8 cellular contexts compared by ENCODE assay signal in the genomic region with DNA sequence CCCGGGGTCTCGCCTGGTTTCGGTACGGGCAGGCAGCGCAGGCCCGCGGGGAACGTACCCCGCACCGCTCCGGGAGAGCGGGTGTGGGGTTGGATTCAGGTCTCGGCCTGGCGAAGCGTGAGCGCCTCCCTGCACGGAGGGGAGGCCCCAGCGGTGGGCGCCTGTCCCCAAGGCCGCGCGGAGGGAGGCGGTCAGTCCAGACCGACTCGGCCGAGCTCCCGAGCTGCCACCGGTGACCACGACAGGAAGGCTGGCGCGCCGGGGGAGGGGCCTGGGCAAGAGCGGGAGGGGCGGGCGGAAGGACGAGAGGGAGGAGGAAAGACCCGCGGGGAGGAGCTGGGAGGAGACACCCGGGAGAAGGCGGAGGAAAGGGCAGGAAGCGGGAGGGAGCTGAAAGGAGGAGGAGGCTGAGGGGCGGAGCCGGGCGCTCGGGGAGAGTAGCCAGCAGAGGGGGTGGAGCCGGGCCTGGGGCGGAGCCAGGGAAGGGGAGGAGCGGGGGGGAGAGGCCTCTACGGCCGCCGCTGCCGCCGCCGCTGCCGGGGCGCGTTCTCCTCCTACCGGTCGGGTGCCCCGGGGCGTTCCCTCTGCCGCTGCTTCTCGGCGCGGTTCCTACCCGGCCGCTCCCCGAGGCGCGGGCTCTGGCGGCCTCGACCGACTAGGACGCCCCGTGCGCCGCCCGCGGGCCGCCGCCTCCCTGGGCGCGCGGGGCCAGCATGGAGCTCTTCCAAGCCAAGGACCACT.
DNase-seq lines count a peak whose midpoint lies in the region; ATAC-seq and TF ChIP-seq lines count a peak whose summit lies in the region.

A gene with protein sequence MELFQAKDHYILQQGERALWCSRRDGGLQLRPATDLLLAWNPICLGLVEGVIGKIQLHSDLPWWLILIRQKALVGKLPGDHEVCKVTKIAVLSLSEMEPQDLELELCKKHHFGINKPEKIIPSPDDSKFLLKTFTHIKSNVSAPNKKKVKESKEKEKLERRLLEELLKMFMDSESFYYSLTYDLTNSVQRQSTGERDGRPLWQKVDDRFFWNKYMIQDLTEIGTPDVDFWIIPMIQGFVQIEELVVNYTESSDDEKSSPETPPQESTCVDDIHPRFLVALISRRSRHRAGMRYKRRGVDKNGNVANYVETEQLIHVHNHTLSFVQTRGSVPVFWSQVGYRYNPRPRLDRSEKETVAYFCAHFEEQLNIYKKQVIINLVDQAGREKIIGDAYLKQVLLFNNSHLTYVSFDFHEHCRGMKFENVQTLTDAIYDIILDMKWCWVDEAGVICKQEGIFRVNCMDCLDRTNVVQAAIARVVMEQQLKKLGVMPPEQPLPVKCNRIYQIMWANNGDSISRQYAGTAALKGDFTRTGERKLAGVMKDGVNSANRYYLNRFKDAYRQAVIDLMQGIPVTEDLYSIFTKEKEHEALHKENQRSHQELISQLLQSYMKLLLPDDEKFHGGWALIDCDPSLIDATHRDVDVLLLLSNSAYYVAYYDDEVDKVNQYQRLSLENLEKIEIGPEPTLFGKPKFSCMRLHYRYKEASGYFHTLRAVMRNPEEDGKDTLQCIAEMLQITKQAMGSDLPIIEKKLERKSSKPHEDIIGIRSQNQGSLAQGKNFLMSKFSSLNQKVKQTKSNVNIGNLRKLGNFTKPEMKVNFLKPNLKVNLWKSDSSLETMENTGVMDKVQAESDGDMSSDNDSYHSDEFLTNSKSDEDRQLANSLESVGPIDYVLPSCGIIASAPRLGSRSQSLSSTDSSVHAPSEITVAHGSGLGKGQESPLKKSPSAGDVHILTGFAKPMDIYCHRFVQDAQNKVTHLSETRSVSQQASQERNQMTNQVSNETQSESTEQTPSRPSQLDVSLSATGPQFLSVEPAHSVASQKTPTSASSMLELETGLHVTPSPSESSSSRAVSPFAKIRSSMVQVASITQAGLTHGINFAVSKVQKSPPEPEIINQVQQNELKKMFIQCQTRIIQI (plus strand): TSS at position 501 of the 741 bp plus-strand sequence. CDS start 213 bp downstream, at position 714.

- H3K4me1 Mint-ChIP-seq in central memory CD8-positive, alpha-beta T cell: peaks cover 30% of the 10 kb centered on the region

- in situ Hi-C loops in GM18951 (cut with MboI; ENCODE audit: low sequenced_read_pairs, unreplicated experiment): no loop called here

- ATAC-seq in HG03280 (IDR thresholded peaks at IDR 0.05; ENCODE audit: unreplicated experiment): peak; percentile 89
- ATAC-seq in central memory CD8-positive, alpha-beta T cell (replicated peaks; ENCODE audit: extremely low read depth, poor library complexity, severe bottlenecking): peak; percentile 88

- peak; percentile 58 for TF ChIP-seq POLR2A in GM18951 (IDR thresholded peaks at IDR 0.05; ENCODE audit: extremely low read depth, insufficient read depth, insufficient read length)

- H3K27me3 Mint-ChIP-seq in central memory CD8-positive, alpha-beta T cell: no peaks in the 10 kb centered on the region

- H3K27ac Mint-ChIP-seq in central memory CD8-positive, alpha-beta T cell (ENCODE audit: low read depth): peak within 1 kb of the TSS; percentile 71

- peaks cover 2% of the 10 kb centered on the region for H3K36me3 Mint-ChIP-seq in central memory CD8-positive, alpha-beta T cell (ENCODE audit: insufficient read depth)

- H3K4me3 Mint-ChIP-seq in central memory CD8-positive, alpha-beta T cell: peak within 1 kb of the TSS; percentile 82

- H3K9me3 Mint-ChIP-seq in central memory CD8-positive, alpha-beta T cell: no peaks in the 10 kb centered on the region

- DNase-seq in AG08396 (ENCODE audit: low spot score) (peak; percentile 100), NCI-H345 (lab: John Stamatoyannopoulos, UW) (peak; percentile 96), islet precursor cell (peak; percentile 100)
- DNase-seq in activated CD4-positive, CD25-positive, alpha-beta regulatory T cell treated with anti-CD3 and anti-CD28 coated beads, Interleukin-2, amount 50 U/mL, for 16 hours (ENCODE audit: low read depth, low spot score): peak; percentile 94
- peak; percentile 93 to 95 for DNase-seq in central memory CD8-positive, alpha-beta T cell (ENCODE audit: low spot score in 2 of 2)
- peak; percentile 99 to 100 (median 99) for DNase-seq in stimulated activated CD4-positive, alpha-beta T cell treated with anti-CD3 and anti-CD28 coated beads, Interleukin-12 subunit alpha, Interleukin-12 subunit beta, amount 100 ng/mL, for 48 hours (ENCODE audit: low read depth in 2 of 3, low spot score in 1 of 3)

Comparison
In these comparisons a context has a peak if more than half of its experiments do, and no peak if none do; other contexts are left out.
1. Peak in every context shown above with its lines: DNase-seq and ATAC-seq.